8 cellular contexts compared by ENCODE assay signal in genomic region chr2:86808315-86809161, GRCh38. TPM values are rescaled to one million over a fixed set of nuclear protein-coding genes. Genes with fewer than 3 reads are reported as not detected.
DNase-seq lines count a peak whose midpoint lies in the region; ATAC-seq and TF ChIP-seq lines count a peak whose summit lies in the region.

No MANE protein-coding gene starts in this region.

- no peaks in the 10 kb centered on the region for H3K4me1 ChIP-seq in aorta (ENCODE audit: control insufficient read depth in 1 of 2, insufficient read depth in 2 of 2, low read length in 2 of 2)

- intact Hi-C loops in aorta (cut with DNase I): no loop called here

- DNase-seq in NCI-H187 treated with DMSO at 0.1 percent for 48 hours (lab: John Stamatoyannopoulos, UW): peak; percentile 37
- peak; percentile 62 for DNase-seq in T-helper 22 cell (ENCODE audit: low read depth)
- DNase-seq in astrocyte of the cerebellum (ENCODE audit: low read depth): peak; percentile 43
- peak; percentile 62 to 77 for DNase-seq in hippocampal formation (lab: John Stamatoyannopoulos, UW)
- peak; percentile 57 for DNase-seq in renal cortical epithelial cell (ENCODE audit: low read depth)
- DNase-seq in aorta: peak; percentile 90 to 96

- H3K4me3 ChIP-seq in astrocyte of the cerebellum (ENCODE audit: low read depth, low read length): peak overlapping the region; percentile 44
- no peak overlapping the region for H3K4me3 ChIP-seq in aorta (ENCODE audit: low read length in 2 of 2)

- H3K27me3 ChIP-seq in aorta (ENCODE audit: control insufficient read depth in 1 of 2, insufficient read depth in 2 of 2, low read length in 1 of 2): no peaks in the 10 kb centered on the region

- no peaks in the 10 kb centered on the region for H3K36me3 ChIP-seq in aorta (ENCODE audit: control insufficient read depth in 1 of 2, insufficient read depth in 2 of 2, low read length in 1 of 2)

- ATAC-seq in GM18498 (IDR thresholded peaks at IDR 0.05; ENCODE audit: unreplicated experiment) (peak; percentile 92), HG02970 (IDR thresholded peaks at IDR 0.05; ENCODE audit: low FRiP score, unreplicated experiment) (peak; percentile 89), aorta (ENCODE audit: low FRiP score) (peak; percentile 93)

- 16 to 17% methylated on average over 36 of the region's 36 CpGs for WGBS in aorta, 2 donors

- in situ Hi-C loops in astrocyte of the cerebellum (cut with HindIII; ENCODE audit: low sequenced_read_pairs): no loop called here

- TF ChIP-seq CTCF in astrocyte of the cerebellum (IDR thresholded peaks at IDR 0.05; ENCODE audit: low read depth, low read length, missing control alignments): peak; percentile 79

- no peak overlapping the region for H3K27ac ChIP-seq in aorta (ENCODE audit: low read depth in 1 of 2, low read length in 2 of 2)

- no peaks in the 10 kb centered on the region for H3K9me3 ChIP-seq in aorta (ENCODE audit: control insufficient read depth, low read length)

RNA-seq across cellular contexts. Expression of gene CD8A, which starts 17.8 kb away (rescaled TPM):
- total RNA-seq in renal cortical epithelial cell: 0.17 TPM in 1 of 2 replicates, not detected in the other
- total RNA-seq in aorta: 1 to 10 TPM; 2.9 to 3.9 TPM
- 1 to 10 TPM; 1.5 to 3.4 TPM for polyA plus RNA-seq in aorta

RNA-seq across cellular contexts. Expression of gene CD8B, which starts 53.1 kb away (rescaled TPM):
- total RNA-seq in renal cortical epithelial cell (not detected in 2 replicates), aorta (1 to 10 TPM; 1.2 to 1.9 TPM)
- 1 to 10 TPM in 1 of 2 donors, not detected in 1; 3.0 TPM for polyA plus RNA-seq in aorta

Comparison
In these comparisons a context has a peak if more than half of its experiments do, and no peak if none do; other contexts are left out.
1. DNase-seq: peak in every context shown above with its lines; median percentile 93 in aorta; 70 in hippocampal formation; 62 in T-helper 22 cell; 57 in renal cortical epithelial cell; 43 in astrocyte of the cerebellum; 37 in NCI-H187 treated with DMSO at 0.1 percent for 48 hours.